ENCODE assay signal across 12 cellular contexts in genomic region chr6:99993533-99994251, GRCh38. TPM values are rescaled to one million over a fixed set of nuclear protein-coding genes. Genes with fewer than 3 reads are reported as not detected.
DNase-seq lines count a peak whose midpoint lies in the region; ATAC-seq and TF ChIP-seq lines count a peak whose summit lies in the region.
"Had no signal": no experiment of that assay in that cellular context is flagged by ENCODE, and none has a peak within 500 bp of the region (broad histone marks: within the 10 kb centered on the region; RNA-seq: fewer than 3 reads in every experiment).

Gene MCHR2, minus strand, starts transcription at chr6:99994223. Its CDS starts 38,076 bp downstream, at chr6:99956147.

- peak within 1 kb of the TSS; percentile 29 for H3K4me3 ChIP-seq in AG04449 (ENCODE audit: low read depth, low read length)
- peak within 1 kb of the TSS; percentile 28 for H3K4me3 ChIP-seq in osteoblast (ENCODE audit: insufficient read depth, low read length)

- TF ChIP-seq CTCF in AG04449 (IDR thresholded peaks at IDR 0.05; ENCODE audit: insufficient read depth, low read length, missing control alignments) (no peak), foreskin keratinocyte (conservative IDR thresholded peaks at IDR 0.05) (no peak), osteoblast (IDR thresholded peaks at IDR 0.05; ENCODE audit: extremely low read depth, low read depth, low read length) (no peak)

- no peaks in the 10 kb centered on the region for H3K36me3 ChIP-seq in osteoblast (ENCODE audit: insufficient read depth, low read length)
- H3K36me3 ChIP-seq: WERI-Rb-1 had no signal

- H3K4me2 ChIP-seq in osteoblast (ENCODE audit: insufficient read depth, low read length), result peak within 1 kb of the TSS; percentile 13

- H3K79me2 ChIP-seq in osteoblast (ENCODE audit: insufficient read depth, low read length), result no peaks in the 10 kb centered on the region

- H4K20me1 ChIP-seq in osteoblast (ENCODE audit: insufficient read depth, low read length), result no peaks in the 10 kb centered on the region

- DNase-seq in AG04449 (ENCODE audit: low read depth, low spot score) (no peak), NCI-H2227 (lab: John Stamatoyannopoulos, UW; ENCODE audit: unreplicated experiment) (peak; percentile 13), foreskin keratinocyte (no peak), osteoblast (ENCODE audit: insufficient read length, low spot score, missing footprints) (peak; percentile 66), DMS79 (lab: John Stamatoyannopoulos, UW) (no peak), NCI-H524 (lab: John Stamatoyannopoulos, UW) (no peak), NCI-H1092 treated with DMSO at 0.1 percent for 48 hours (lab: John Stamatoyannopoulos, UW) (no peak)
- DNase-seq: C1 segment of cervical spinal cord, NCI-H1417 treated with DMSO at 0.1 percent for 48 hours, WERI-Rb-1 had no signal

- H3K27me3 ChIP-seq in foreskin keratinocyte (peaks cover 44% of the 10 kb centered on the region), osteoblast (ENCODE audit: insufficient read depth, low read length) (peaks cover 38% of the 10 kb centered on the region)

- no peaks in the 10 kb centered on the region for H3K4me1 ChIP-seq in foreskin keratinocyte
- no peaks in the 10 kb centered on the region for H3K4me1 ChIP-seq in osteoblast (ENCODE audit: insufficient read depth, low read length)

- POLR2A ChIA-PET in AG04449 (lab: Yijun Ruan, JAX), result no interaction called here

- H3K27ac ChIP-seq in foreskin keratinocyte (no peak within 1 kb of the TSS), osteoblast (ENCODE audit: low read depth, low read length) (no peak within 1 kb of the TSS)
- H3K27ac ChIP-seq: WERI-Rb-1 had no signal

- H3K9me3 ChIP-seq in osteoblast (ENCODE audit: low read depth, low read length), result no peaks in the 10 kb centered on the region

- no peak within 1 kb of the TSS for H2AFZ ChIP-seq in osteoblast (ENCODE audit: low read length)

- CTCF ChIA-PET in AG04449 (lab: Yijun Ruan, JAX), result interaction anchor here (1.1 to 2.0 kb wide), 3 partner anchors 11 to 126 kb away, joined by 3 to 5 read pairs (median 4); no protein-coding TSS in a partner anchor

- peak; percentile 68 for ATAC-seq in foreskin keratinocyte
- no peak for ATAC-seq in HG03439 (IDR thresholded peaks at IDR 0.05; ENCODE audit: unreplicated experiment)
- ATAC-seq: Panc1 had no signal

RNA-seq across cellular contexts. Expression of gene MCHR2, which starts in this region (rescaled TPM):
- total RNA-seq in foreskin keratinocyte (not detected in 2 replicates), osteoblast (not detected in 2 replicates)
- not detected in 2 replicates for polyA plus RNA-seq in foreskin keratinocyte

Comparison
In these comparisons a context has a peak if more than half of its experiments do, and no peak if none do; other contexts are left out.
1. Peak in ATAC-seq in foreskin keratinocyte; RNA of the gene not detected or under 1 TPM.
2. Peak in DNase-seq, H3K4me3 ChIP-seq and H3K4me2 ChIP-seq in osteoblast; RNA of the gene not detected or under 1 TPM.